In the genomic region with DNA sequence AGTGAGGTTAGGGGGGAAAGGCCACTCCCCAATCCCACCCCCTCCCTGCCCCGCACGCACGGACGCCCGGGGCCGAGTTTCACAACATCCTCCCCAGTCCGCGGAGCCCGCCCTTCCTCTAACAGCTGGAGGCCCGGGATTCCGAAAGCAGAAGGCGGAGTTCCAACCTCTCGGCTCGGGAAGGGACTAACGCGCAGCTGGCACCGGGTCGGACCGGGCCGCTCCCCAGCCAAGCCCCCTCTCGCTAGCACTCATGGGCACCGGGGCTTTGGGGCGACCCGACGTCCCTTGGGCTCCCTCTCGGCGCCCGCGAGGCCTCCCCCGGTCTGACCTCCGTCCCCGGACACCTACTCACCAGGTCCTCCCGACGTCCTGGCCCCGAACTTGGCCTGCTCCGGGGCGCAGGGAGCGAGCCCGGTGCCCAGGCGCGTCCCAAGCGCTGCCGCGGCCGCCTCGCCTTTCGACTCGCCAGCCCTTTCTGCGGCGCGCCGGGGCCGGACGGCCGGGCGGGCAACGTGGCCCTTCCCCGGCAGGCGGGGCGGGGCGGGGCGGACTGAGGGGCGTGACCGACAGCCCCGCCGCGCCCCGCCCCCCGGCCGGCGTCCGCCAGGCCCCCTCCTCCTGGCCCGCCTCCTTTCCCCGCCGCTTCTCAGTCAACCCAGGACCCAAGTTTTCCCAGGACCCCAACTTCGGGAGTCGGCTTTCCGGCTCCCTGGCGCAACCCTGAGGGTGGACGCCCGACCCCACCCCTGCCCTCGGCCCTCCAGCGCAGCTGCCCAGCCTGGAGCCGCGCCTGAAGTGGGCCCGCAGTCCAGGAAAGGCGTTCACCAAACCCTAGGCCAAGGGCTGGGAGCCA, we compare ENCODE assay signal across 1 cellular context.
A peak's percentile ranks its signal among the peaks of the same experiment; 100 is the strongest.
TF ChIP-seq lines count a peak whose summit lies in the region.

A gene (minus strand): TSS at position 482 of the 856 bp plus-strand sequence. CDS start 9,835 bp downstream, outside the sequence.

TF ChIP-seq in SK-N-SH, 30 proteins besides CTCF, POLR2A, EP300 and RAD21 (continued from another document):
- TF ChIP-seq, protein P1, sequence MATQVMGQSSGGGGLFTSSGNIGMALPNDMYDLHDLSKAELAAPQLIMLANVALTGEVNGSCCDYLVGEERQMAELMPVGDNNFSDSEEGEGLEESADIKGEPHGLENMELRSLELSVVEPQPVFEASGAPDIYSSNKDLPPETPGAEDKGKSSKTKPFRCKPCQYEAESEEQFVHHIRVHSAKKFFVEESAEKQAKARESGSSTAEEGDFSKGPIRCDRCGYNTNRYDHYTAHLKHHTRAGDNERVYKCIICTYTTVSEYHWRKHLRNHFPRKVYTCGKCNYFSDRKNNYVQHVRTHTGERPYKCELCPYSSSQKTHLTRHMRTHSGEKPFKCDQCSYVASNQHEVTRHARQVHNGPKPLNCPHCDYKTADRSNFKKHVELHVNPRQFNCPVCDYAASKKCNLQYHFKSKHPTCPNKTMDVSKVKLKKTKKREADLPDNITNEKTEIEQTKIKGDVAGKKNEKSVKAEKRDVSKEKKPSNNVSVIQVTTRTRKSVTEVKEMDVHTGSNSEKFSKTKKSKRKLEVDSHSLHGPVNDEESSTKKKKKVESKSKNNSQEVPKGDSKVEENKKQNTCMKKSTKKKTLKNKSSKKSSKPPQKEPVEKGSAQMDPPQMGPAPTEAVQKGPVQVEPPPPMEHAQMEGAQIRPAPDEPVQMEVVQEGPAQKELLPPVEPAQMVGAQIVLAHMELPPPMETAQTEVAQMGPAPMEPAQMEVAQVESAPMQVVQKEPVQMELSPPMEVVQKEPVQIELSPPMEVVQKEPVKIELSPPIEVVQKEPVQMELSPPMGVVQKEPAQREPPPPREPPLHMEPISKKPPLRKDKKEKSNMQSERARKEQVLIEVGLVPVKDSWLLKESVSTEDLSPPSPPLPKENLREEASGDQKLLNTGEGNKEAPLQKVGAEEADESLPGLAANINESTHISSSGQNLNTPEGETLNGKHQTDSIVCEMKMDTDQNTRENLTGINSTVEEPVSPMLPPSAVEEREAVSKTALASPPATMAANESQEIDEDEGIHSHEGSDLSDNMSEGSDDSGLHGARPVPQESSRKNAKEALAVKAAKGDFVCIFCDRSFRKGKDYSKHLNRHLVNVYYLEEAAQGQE (IDR thresholded peaks at IDR 0.05; ENCODE audit: low read depth, low read length): no peak
- no peak for TF ChIP-seq GABPA (IDR thresholded peaks at IDR 0.05; ENCODE audit: low read depth)
- no peak for TF ChIP-seq RFX5 (IDR thresholded peaks at IDR 0.05; ENCODE audit: low read length)
- 0 out of 2 replicates have a peak, but pooled peaks have one; percentile 22 for TF ChIP-seq TEAD4 (IDR thresholded peaks at IDR 0.05; ENCODE audit: borderline replicate concordance, insufficient read depth)
- no peak for TF ChIP-seq ELF1 (IDR thresholded peaks at IDR 0.05)
- no peak for TF ChIP-seq TCF12 (IDR thresholded peaks at IDR 0.05)
- no peak for TF ChIP-seq FOXM1 (IDR thresholded peaks at IDR 0.05; ENCODE audit: low read depth)
- peak; percentile 81; the same call in 1 of the 2 replicates for TF ChIP-seq MXI1 (IDR thresholded peaks at IDR 0.05; ENCODE audit: low read depth, low read length)
- TF ChIP-seq, protein P2, sequence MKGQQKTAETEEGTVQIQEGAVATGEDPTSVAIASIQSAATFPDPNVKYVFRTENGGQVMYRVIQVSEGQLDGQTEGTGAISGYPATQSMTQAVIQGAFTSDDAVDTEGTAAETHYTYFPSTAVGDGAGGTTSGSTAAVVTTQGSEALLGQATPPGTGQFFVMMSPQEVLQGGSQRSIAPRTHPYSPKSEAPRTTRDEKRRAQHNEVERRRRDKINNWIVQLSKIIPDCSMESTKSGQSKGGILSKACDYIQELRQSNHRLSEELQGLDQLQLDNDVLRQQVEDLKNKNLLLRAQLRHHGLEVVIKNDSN (IDR thresholded peaks at IDR 0.05; ENCODE audit: borderline replicate concordance, low read depth): peak; percentile 6; the same call in 1 of the 2 replicates
- TF ChIP-seq CHD2 (IDR thresholded peaks at IDR 0.05; ENCODE audit: low read length, partially characterized antibody): no peak
- TF ChIP-seq POLR2AphosphoS5 (IDR thresholded peaks at IDR 0.05; ENCODE audit: low read depth, low read length): peak; percentile 85
- TF ChIP-seq FOXJ3 (CRISPR knock-in tag; IDR thresholded peaks at IDR 0.05): no peak
- TF ChIP-seq TAF1 (IDR thresholded peaks at IDR 0.05; ENCODE audit: borderline replicate concordance, low read depth, low read length): peak; percentile 84
- TF ChIP-seq NRF1 (IDR thresholded peaks at IDR 0.05; ENCODE audit: low read depth, low read length): no peak
- TF ChIP-seq, protein P3, sequence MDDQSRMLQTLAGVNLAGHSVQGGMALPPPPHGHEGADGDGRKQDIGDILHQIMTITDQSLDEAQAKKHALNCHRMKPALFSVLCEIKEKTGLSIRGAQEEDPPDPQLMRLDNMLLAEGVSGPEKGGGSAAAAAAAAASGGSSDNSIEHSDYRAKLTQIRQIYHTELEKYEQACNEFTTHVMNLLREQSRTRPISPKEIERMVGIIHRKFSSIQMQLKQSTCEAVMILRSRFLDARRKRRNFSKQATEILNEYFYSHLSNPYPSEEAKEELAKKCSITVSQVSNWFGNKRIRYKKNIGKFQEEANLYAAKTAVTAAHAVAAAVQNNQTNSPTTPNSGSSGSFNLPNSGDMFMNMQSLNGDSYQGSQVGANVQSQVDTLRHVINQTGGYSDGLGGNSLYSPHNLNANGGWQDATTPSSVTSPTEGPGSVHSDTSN (IDR thresholded peaks at IDR 0.05): 0 out of 2 replicates have a peak, but pooled peaks have one; percentile 23
